12 cellular contexts compared by ENCODE assay signal in the genomic region with DNA sequence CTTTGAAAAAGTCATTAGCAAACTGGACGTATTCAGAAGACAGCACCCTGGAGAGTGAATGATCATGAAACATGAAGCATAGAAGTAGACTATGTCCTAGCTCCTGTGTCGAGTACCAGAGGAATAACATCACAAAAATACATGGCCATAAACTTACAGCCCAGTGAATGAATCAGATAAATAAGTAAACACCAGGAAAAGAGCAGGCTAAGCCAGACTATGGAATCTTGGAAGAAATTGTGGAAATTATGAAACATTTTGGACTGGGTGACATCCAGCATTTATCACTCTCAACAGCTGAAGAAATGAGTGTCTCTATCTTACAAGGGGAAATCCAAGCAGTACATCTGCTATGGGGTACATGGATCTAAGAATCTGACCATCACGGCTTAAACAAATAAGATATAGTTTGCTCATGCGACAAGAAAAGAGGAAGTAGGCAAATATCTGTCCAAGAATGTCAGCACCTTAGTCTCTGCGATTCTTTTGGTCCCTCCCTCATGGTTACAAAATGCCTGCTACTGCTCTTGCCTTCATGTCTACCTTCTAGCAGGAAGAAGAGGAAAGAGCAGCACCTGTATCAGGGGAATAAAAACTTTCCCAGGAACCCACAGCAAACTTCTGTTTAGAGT.
DNase-seq lines count a peak whose midpoint lies in the region; ATAC-seq, FAIRE-seq and TF ChIP-seq lines count a peak whose summit lies in the region.
"Had no signal": no experiment of that assay in that cellular context is flagged by ENCODE, and none has a peak within 500 bp of the region (broad histone marks: within the 10 kb centered on the region; RNA-seq: fewer than 3 reads in every experiment).

No MANE protein-coding gene starts in this region.

- peak; percentile 69 for FAIRE-seq in pancreas (lab: Jason Lieb, UNC)

- ATAC-seq in Right ventricle myocardium superior (ENCODE audit: poor library complexity) (peak; percentile 34), Right ventricle myocardium inferior (no peak), HG02642 (IDR thresholded peaks at IDR 0.05; ENCODE audit: poor library complexity, unreplicated experiment) (peak; percentile 32), pancreas (no peak), GM18517 (IDR thresholded peaks at IDR 0.05; ENCODE audit: unreplicated experiment) (no peak)

- WGBS in pancreas, 2 donors, result 57 to 66% methylated on average over 5 of the region's 5 CpGs

- peaks cover 0 to 38% (median 1%) of the 10 kb centered on the region in 4 donors for H3K27me3 ChIP-seq in pancreas

- H3K4me1 ChIP-seq in pancreas, result no peaks in the 10 kb centered on the region

- no peaks in the 10 kb centered on the region for H3K9me3 ChIP-seq in pancreas

- TF ChIP-seq CTCF in pancreas (IDR thresholded peaks at IDR 0.05), result no peak

- H3K4me3 ChIP-seq in pancreas, result no peak overlapping the region
- H3K4me3 ChIP-seq: dorsolateral prefrontal cortex had no signal

- intact Hi-C loops in Right ventricle myocardium superior (cut with DNase I), result no loop called here
- intact Hi-C loops in Right ventricle myocardium inferior (cut with DNase I), result no loop called here
- intact Hi-C loops in pancreas (cut with DNase I), result no loop called here

- no peaks in the 10 kb centered on the region for H3K36me3 ChIP-seq in pancreas

- CTCF ChIA-PET in HEK293T (lab: Yijun Ruan, JAX), result no interaction called here

- POLR2A ChIA-PET in HEK293T (lab: Yijun Ruan, JAX), result no interaction called here

- H3K27ac ChIP-seq in pancreas, result no peak overlapping the region
- H3K27ac ChIP-seq: dorsolateral prefrontal cortex had no signal

- DNase-seq in Right ventricle myocardium superior (no peak), Right ventricle myocardium inferior (ENCODE audit: missing footprints) (no peak), OCI-M1 (lab: John Stamatoyannopoulos, UW) (peak; percentile 17), pancreas (no peak), HEK293T (ENCODE audit: extremely low spot score) (no peak), SW 1271 (lab: John Stamatoyannopoulos, UW) (no peak)
- DNase-seq: islet precursor cell, NCI-H1436, NCI-H82 had no signal

TF ChIP-seq in HEK293T, 16 proteins besides CTCF, POLR2A, EP300 and RAD21:
- TF ChIP-seq ARNT (IDR thresholded peaks at IDR 0.05) (no peak), PKNOX1 (IDR thresholded peaks at IDR 0.05) (no peak), FOXA1 (IDR thresholded peaks at IDR 0.05) (no peak), ZNF384 (IDR thresholded peaks at IDR 0.05) (no peak), BHLHE40 (IDR thresholded peaks at IDR 0.05; ENCODE audit: borderline replicate concordance) (no peak), LEF1 (IDR thresholded peaks at IDR 0.05; ENCODE audit: borderline replicate concordance) (no peak), FOXK2 (IDR thresholded peaks at IDR 0.05) (no peak)

Comparison
In these comparisons a context has a peak if more than half of its experiments do, and no peak if none do; other contexts are left out.
1. ATAC-seq: peak in Right ventricle myocardium superior (single experiment) and HG02642 (single experiment); none in Right ventricle myocardium inferior (single experiment), pancreas (0 of 4) and GM18517 (single experiment).